18 cellular contexts compared by ENCODE assay signal in the genomic region with DNA sequence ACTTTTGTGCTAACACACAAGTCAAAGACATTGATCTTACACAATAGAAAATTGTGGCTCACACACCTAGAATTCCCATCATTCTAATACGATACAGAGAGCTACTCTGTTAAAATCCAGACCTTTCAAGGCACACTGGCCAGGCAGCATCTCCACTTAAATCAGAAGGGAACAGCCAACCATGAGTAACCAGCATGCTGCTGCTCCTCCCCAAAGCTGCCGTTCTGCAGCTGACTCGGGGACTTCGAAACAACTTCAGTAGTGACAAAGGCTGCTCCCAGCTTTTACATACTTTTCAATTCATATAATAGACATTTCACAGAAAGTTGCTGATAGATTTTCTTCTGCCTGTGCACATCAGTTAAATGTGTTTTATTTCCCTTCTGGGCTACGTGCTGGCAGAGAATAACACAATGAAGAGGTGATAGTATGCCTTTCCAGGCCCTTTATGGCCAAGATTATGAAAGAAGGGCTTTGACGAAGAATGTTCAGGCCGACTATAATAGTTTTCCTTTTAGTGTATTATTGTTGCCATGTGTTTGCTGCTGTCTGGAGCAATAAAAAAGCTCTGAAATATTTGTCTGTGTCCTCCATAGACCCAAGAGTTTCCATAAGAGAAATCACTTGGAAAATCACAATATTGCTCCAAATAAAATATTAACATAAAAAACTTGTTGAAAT.
A peak's percentile ranks its signal among the peaks of the same experiment; 100 is the strongest.
DNase-seq lines count a peak whose midpoint lies in the region; ATAC-seq, FAIRE-seq and TF ChIP-seq lines count a peak whose summit lies in the region.
"Had no signal": no experiment of that assay in that cellular context is flagged by ENCODE, and none has a peak within 500 bp of the region (broad histone marks: within the 10 kb centered on the region; RNA-seq: fewer than 3 reads in every experiment).

No MANE protein-coding gene starts in this region.

- H3K4me3 ChIP-seq in pancreas (no peak overlapping the region), right atrium auricular region (no peak overlapping the region)
- H3K4me3 ChIP-seq: Peyer's patch had no signal

- H3K27me3 ChIP-seq in pancreas (no peaks in the 10 kb centered on the region), right atrium auricular region (no peaks in the 10 kb centered on the region)
- H3K27me3 ChIP-seq: Peyer's patch had no signal

- TF ChIP-seq CTCF in mesothelial cell of epicardium (IDR thresholded peaks at IDR 0.05; ENCODE audit: unreplicated experiment) (no peak), pancreas (IDR thresholded peaks at IDR 0.05) (no peak), right atrium auricular region (IDR thresholded peaks at IDR 0.05) (no peak)

- ATAC-seq in GM21529 (IDR thresholded peaks at IDR 0.05; ENCODE audit: unreplicated experiment): no peak
- ATAC-seq in pancreas: no peak

- H3K27ac ChIP-seq in pancreas: no peak overlapping the region
- H3K27ac ChIP-seq in right atrium auricular region: no peak overlapping the region
- H3K27ac ChIP-seq: KMS-11, Peyer's patch had no signal

- H3K9me3 Mint-ChIP-seq in mesothelial cell of epicardium: no peaks in the 10 kb centered on the region
- peaks cover 0 to 2% (median 0%) of the 10 kb centered on the region in 6 donors for H3K9me3 Mint-ChIP-seq in immature natural killer cell

- no peaks in the 10 kb centered on the region for H3K9me3 ChIP-seq in pancreas
- no peaks in the 10 kb centered on the region for H3K9me3 ChIP-seq in right atrium auricular region
- H3K9me3 ChIP-seq: Caco-2, Peyer's patch had no signal

- no peak for FAIRE-seq in pancreas (lab: Jason Lieb, UNC)

- H3K27me3 Mint-ChIP-seq in mesothelial cell of epicardium (ENCODE audit: low read depth): peaks cover 3% of the 10 kb centered on the region
- peaks cover 0 to 12% (median 9%) of the 10 kb centered on the region in 3 donors for H3K27me3 Mint-ChIP-seq in immature natural killer cell (ENCODE audit: low read depth in 3 of 3)

- H3K36me3 ChIP-seq in pancreas (no peaks in the 10 kb centered on the region), right atrium auricular region (no peaks in the 10 kb centered on the region)
- H3K36me3 ChIP-seq: Peyer's patch had no signal

- H3K4me1 Mint-ChIP-seq in mesothelial cell of epicardium (peaks cover 5% of the 10 kb centered on the region), immature natural killer cell (peaks cover 12 to 20% of the 10 kb centered on the region in 2 donors)

- H3K27ac Mint-ChIP-seq in mesothelial cell of epicardium (peak overlapping the region; percentile 14), immature natural killer cell (no peak overlapping the region)

- no peak overlapping the region for H3K4me3 Mint-ChIP-seq in mesothelial cell of epicardium
- H3K4me3 Mint-ChIP-seq in immature natural killer cell: no peak overlapping the region

- peaks cover 0 to 14% (median 0%) of the 10 kb centered on the region in 3 donors for H3K4me1 ChIP-seq in pancreas
- H3K4me1 ChIP-seq in right atrium auricular region: no peaks in the 10 kb centered on the region
- H3K4me1 ChIP-seq: Caco-2, Peyer's patch had no signal

- intact Hi-C loops in pancreas (cut with DNase I): no loop called here

- peak; percentile 38 for DNase-seq in AG08395 (ENCODE audit: low spot score)
- peak; percentile 22 for DNase-seq in GM04504 (ENCODE audit: low read depth)
- peak; percentile 7 for DNase-seq in fibroblast of gingiva (ENCODE audit: low read depth)
- no peak for DNase-seq in mesothelial cell of epicardium (ENCODE audit: low spot score in 2 of 2, unreplicated experiment in 2 of 2)
- no peak for DNase-seq in pancreas
- DNase-seq in immature natural killer cell: no peak
- DNase-seq in right atrium auricular region (ENCODE audit: low spot score): no peak
- DNase-seq: 8988T, Caco-2, GOT3, NCI-H1105, NCI-H1694 treated with DMSO at 0.1 percent for 48 hours, NCI-H446, NCI-H748 treated with DMSO at 0.1 percent for 48 hours, Peyer's patch, SHP77 had no signal

- WGBS in pancreas, 2 donors: 93% methylated on average over 7 of the region's 7 CpGs

- H3K36me3 Mint-ChIP-seq in mesothelial cell of epicardium (no peaks in the 10 kb centered on the region), immature natural killer cell (peaks cover 0 to 13% (median 7%) of the 10 kb centered on the region in 3 donors)

Comparison
In these comparisons a context has a peak if more than half of its experiments do, and no peak if none do; other contexts are left out.
1. DNase-seq: peak in AG08395 (single experiment), GM04504 (single experiment) and fibroblast of gingiva (single experiment); none in mesothelial cell of epicardium (0 of 2), pancreas (0 of 6), immature natural killer cell (0 of 3) and right atrium auricular region (single experiment).